Comparison of ENCODE assay signal across 12 cellular contexts in the genomic region with DNA sequence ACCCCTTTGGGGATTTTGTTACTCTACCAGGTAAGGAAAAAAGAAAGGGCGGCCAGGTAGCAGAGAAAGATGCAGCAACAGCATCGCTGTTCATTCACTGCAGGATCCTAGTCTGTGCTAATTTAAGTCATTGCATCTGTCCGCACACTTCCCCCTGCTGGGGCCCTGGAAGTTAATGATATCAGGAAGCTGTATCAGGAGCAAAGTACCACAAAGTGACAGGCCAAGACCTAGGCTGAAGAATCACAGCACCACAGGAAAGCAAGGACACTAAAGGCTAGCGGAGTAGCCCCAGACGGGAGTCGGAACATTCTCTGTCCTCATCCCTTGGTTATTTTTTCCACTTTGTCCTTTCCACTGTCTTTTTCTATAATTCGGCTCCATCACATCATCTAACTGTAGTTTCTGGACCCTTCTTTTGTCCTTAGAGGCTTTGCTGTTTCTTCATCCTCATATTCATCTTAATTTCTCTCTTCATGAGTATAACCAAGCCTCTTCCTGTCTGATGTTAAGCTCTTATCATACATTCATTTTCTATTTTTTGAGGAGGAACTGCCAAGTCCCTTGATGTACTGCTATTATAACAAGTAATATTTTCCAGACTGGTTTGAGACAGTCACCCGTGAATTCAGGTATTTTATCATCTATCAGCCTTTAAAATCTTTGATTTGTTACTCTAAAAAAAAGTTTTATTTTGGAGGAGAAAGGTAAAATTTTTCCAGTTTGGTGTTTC. TPM values are rescaled to one million over a fixed set of nuclear protein-coding genes. Genes with fewer than 3 reads are reported as not detected.
DNase-seq lines count a peak whose midpoint lies in the region; TF ChIP-seq lines count a peak whose summit lies in the region.
"Had no signal": no experiment of that assay in that cellular context is flagged by ENCODE, and none has a peak within 500 bp of the region (broad histone marks: within the 10 kb centered on the region; RNA-seq: fewer than 3 reads in every experiment).

No MANE protein-coding gene starts in this region.

- peaks cover 9% of the 10 kb centered on the region for H3K36me3 Mint-ChIP-seq in nephron progenitor cell (ENCODE audit: low read depth)
- H3K36me3 Mint-ChIP-seq: IgD-negative memory B cell; stimulated activated naive B cell treated with anti-CD40 and anti-IgM and Interleukin-4, amounts not matched to agents 10 μg/mL and 1 μg/mL and 100 μg/mL, for 72 hours had no signal

- H3K27ac ChIP-seq in colonic mucosa = peak overlapping the region; percentile 38

- no peaks in the 10 kb centered on the region for H3K27me3 Mint-ChIP-seq in nephron progenitor cell (ENCODE audit: low read depth, poor library complexity)
- H3K27me3 Mint-ChIP-seq: central memory CD8-positive, alpha-beta T cell; IgD-negative memory B cell; stimulated activated naive B cell treated with anti-CD40 and anti-IgM and Interleukin-4, amounts not matched to agents 10 μg/mL and 1 μg/mL and 100 μg/mL, for 72 hours had no signal

- peak overlapping the region; percentile 82 for H3K27ac Mint-ChIP-seq in nephron progenitor cell

- peak overlapping the region in 1 of 2 donors; percentile 74 for H3K9ac ChIP-seq in colonic mucosa (ENCODE audit: low read depth in 2 of 2, low read length in 2 of 2)

- H3K4me3 ChIP-seq in BE2C (ENCODE audit: low read depth, low read length) = no peak overlapping the region
- H3K4me3 ChIP-seq in colonic mucosa = no peak overlapping the region

- H3K9me3 ChIP-seq in BE2C = no peaks in the 10 kb centered on the region
- H3K9me3 ChIP-seq in colonic mucosa = no peaks in the 10 kb centered on the region

- DNase-seq in BE2C (peak; percentile 58), HuH-7 (ENCODE audit: low spot score) (peak; percentile 45), colonic mucosa (no peak), nephron progenitor cell (no peak), T-helper 1 cell (no peak), NCI-H2107 treated with DMSO at 0.1 percent for 48 hours (lab: John Stamatoyannopoulos, UW; ENCODE audit: unreplicated experiment) (no peak), NCI-H1105 (lab: John Stamatoyannopoulos, UW) (no peak), erythroblast (lab: John Stamatoyannopoulos, UW) (no peak)
- DNase-seq: NCI-H2171; stimulated activated naive B cell treated with anti-CD40 and anti-IgM and Interleukin-4, amounts not matched to agents 10 μg/mL and 1 μg/mL and 100 μg/mL, for 72 hours had no signal

- peaks cover 19% of the 10 kb centered on the region for H3K4me1 Mint-ChIP-seq in nephron progenitor cell

- peaks cover 21% of the 10 kb centered on the region for H3K4me1 ChIP-seq in BE2C
- H3K4me1 ChIP-seq in colonic mucosa = peaks cover 2% of the 10 kb centered on the region

- TF ChIP-seq POLR2A in erythroblast (IDR thresholded peaks at IDR 0.05; ENCODE audit: low read length) = no peak

- no peaks in the 10 kb centered on the region for H3K9me3 Mint-ChIP-seq in nephron progenitor cell
- H3K9me3 Mint-ChIP-seq: central memory CD8-positive, alpha-beta T cell; stimulated activated naive B cell treated with anti-CD40 and anti-IgM and Interleukin-4, amounts not matched to agents 10 μg/mL and 1 μg/mL and 100 μg/mL, for 72 hours had no signal

- peak; percentile 33; the same call in 1 of the 2 replicates for TF ChIP-seq CTCF in BE2C (IDR thresholded peaks at IDR 0.05; ENCODE audit: low read depth, low read length)
- no peak for TF ChIP-seq CTCF in colonic mucosa (IDR thresholded peaks at IDR 0.05)
- no peak for TF ChIP-seq CTCF in nephron progenitor cell (IDR thresholded peaks at IDR 0.05)

- intact Hi-C loops in colonic mucosa (cut with DNase I) = no loop called here

- H3K27me3 ChIP-seq in BE2C (no peaks in the 10 kb centered on the region), colonic mucosa (no peaks in the 10 kb centered on the region)

- H3K4me3 Mint-ChIP-seq in nephron progenitor cell = no peak overlapping the region
- H3K4me3 Mint-ChIP-seq: central memory CD8-positive, alpha-beta T cell; IgD-negative memory B cell; stimulated activated naive B cell treated with anti-CD40 and anti-IgM and Interleukin-4, amounts not matched to agents 10 μg/mL and 1 μg/mL and 100 μg/mL, for 72 hours had no signal

- no peaks in the 10 kb centered on the region for H3K36me3 ChIP-seq in BE2C
- no peaks in the 10 kb centered on the region for H3K36me3 ChIP-seq in colonic mucosa

RNA-seq across cellular contexts. Expression of a gene that starts 28.4 kb away (rescaled TPM):
- 16.4 TPM for polyA plus RNA-seq in BE2C (2012; ENCODE audit: insufficient read depth, insufficient read length, low read depth)
- total RNA-seq in colonic mucosa = 10 to 100 TPM; 47.5 to 60.2 TPM

Comparison
In these comparisons a context has a peak if more than half of its experiments do, and no peak if none do; other contexts are left out.
1. DNase-seq: peak in BE2C (single experiment) and HuH-7 (single experiment); none in colonic mucosa (single experiment), nephron progenitor cell (single experiment), T-helper 1 cell (0 of 5), NCI-H2107 treated with DMSO at 0.1 percent for 48 hours (single experiment), NCI-H1105 (single experiment) and erythroblast (0 of 2).